Comparison of ENCODE assay signal across 7 cellular contexts in the genomic region with DNA sequence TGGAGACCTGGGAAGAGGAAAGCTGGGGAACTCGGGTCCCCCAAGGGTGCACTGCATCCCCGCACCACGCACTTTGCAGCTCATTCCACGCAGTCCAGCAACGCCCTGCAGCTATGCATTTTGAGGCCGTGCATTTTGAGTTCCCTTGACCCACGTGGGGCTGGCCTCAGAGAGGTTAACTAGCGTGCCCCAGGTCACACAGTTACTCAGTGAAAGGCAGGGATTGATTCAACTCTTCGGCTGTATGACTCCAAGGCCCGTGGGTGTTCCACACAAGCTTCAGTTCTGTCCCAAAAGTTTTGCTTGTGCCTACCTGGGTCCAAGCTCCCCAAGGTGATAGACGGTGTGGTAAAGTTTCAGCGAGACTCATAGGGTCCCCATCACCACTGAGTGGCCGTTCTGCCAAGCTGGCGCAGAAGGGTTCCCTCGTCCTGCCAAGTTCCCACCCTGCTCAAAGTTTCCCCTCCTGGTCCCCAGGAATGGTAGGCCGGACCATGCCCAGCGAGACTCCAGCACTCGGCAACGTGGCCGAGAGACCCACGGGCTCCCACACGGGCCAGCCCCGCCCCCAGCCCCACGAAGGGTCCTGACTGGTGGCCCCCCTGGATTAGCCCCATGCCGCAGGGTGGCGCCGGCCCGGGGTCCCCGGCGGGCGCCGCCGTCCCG. TPM values are rescaled to one million over a fixed set of nuclear protein-coding genes. Genes with fewer than 3 reads are reported as not detected.
DNase-seq lines count a peak whose midpoint lies in the region; ATAC-seq and TF ChIP-seq lines count a peak whose summit lies in the region.

No MANE protein-coding gene starts in this region.

- RAD21 ChIA-PET in HCT116 (lab: Charles Lee; ENCODE audit: low non-redundant PET in 1 of 2, low total read pairs in 2 of 2, uncharacterized antibody in 2 of 2, unreplicated experiment in 2 of 2), result interaction anchor here in 1 of 2 experiments (0.6 kb wide), 1 partner anchor 9 kb away, joined by 5 read pairs; no protein-coding TSS in a partner anchor

- peaks cover 4% of the 10 kb centered on the region for H3K36me3 Mint-ChIP-seq in T-helper 17 cell (ENCODE audit: low read depth)

- H3K27me3 Mint-ChIP-seq in T-helper 17 cell, result peaks cover 26% of the 10 kb centered on the region

- TSS peak; percentile 50 for BruUV-seq in HCT116 (replicated peaks; lab: Mats Ljungman, UMichigan)

- CTCF ChIA-PET in HCT116 (lab: Charles Lee), result no interaction called here

- POLR2A ChIA-PET in HCT116 (lab: Charles Lee), result no interaction called here

- H4K20me1 ChIP-seq in HCT116 (ENCODE audit: insufficient read depth), result no peaks in the 10 kb centered on the region

- H3K27ac ChIP-seq in HCT116 (ENCODE audit: low read depth, low read length), result peak overlapping the region; percentile 60

- no peak for TF ChIP-seq POLR2A in HCT116 (IDR thresholded peaks at IDR 0.05; ENCODE audit: borderline replicate concordance, extremely low read depth, insufficient read depth, insufficient read length)

- H3K9me3 ChIP-seq in HCT116 (ENCODE audit: control insufficient read depth in 1 of 2, insufficient read depth in 1 of 2, low read depth in 1 of 2, low read length in 2 of 2), result no peaks in the 10 kb centered on the region
- H3K9me3 ChIP-seq in T-helper 17 cell (ENCODE audit: control insufficient read depth, low read length, poor library complexity, severe bottlenecking), result no peaks in the 10 kb centered on the region

- TF ChIP-seq CTCF in HCT116 (IDR thresholded peaks at IDR 0.05 in 2 of 3, conservative IDR thresholded peaks at IDR 0.05 in 1 of 3; ENCODE audit: borderline replicate concordance in 1 of 3, insufficient read depth in 1 of 3, low read depth in 2 of 3, low read length in 2 of 3) (no peak), fibroblast of villous mesenchyme (IDR thresholded peaks at IDR 0.05; ENCODE audit: insufficient read depth, low read depth, low read length) (no peak)

- H3K4me1 ChIP-seq in HCT116 (ENCODE audit: control insufficient read depth in 1 of 2, insufficient read depth in 2 of 2, low read length in 2 of 2), result peaks cover 45 to 88% of the 10 kb centered on the region in 2 experiments

- peak; percentile 28 for ATAC-seq in HCT116
- ATAC-seq in T-helper 17 cell, result peak; percentile 22
- no peak for ATAC-seq in GM18519 (IDR thresholded peaks at IDR 0.05; ENCODE audit: low FRiP score, unreplicated experiment)

- DNase-seq in HCT116 (ENCODE audit: low read depth, low spot score), result no peak
- DNase-seq in T-helper 17 cell, result no peak
- DNase-seq in fibroblast of villous mesenchyme (ENCODE audit: low read depth), result no peak
- DNase-seq in retina, result peak; percentile 38
- no peak for DNase-seq in NCI-H2029 treated with DMSO at 0.1 percent for 48 hours (lab: John Stamatoyannopoulos, UW)
- no peak for DNase-seq in DMS153 (lab: John Stamatoyannopoulos, UW)

- peak overlapping the region; percentile 91 for H3K4me2 ChIP-seq in HCT116 (ENCODE audit: low read length)

- H3K4me3 ChIP-seq in HCT116 (replicated peaks in 1 of 2; ENCODE audit: low read depth in 1 of 2, low read length in 2 of 2) (peak overlapping the region; percentile 60 to 76), fibroblast of villous mesenchyme (ENCODE audit: low read depth, low read length) (peak overlapping the region; percentile 75)

- H3K9me2 ChIP-seq in HCT116 (ENCODE audit: insufficient read depth), result no peaks in the 10 kb centered on the region

- H3K9ac ChIP-seq in HCT116 (ENCODE audit: low read length), result peak overlapping the region; percentile 78

- no peaks in the 10 kb centered on the region for H3K36me3 ChIP-seq in HCT116 (ENCODE audit: control insufficient read depth in 1 of 2, insufficient read depth in 2 of 2, low read length in 2 of 2)

- H3K27me3 ChIP-seq in HCT116 (ENCODE audit: insufficient read depth, low read length), result no peaks in the 10 kb centered on the region

- H3K4me3 Mint-ChIP-seq in T-helper 17 cell, result peak overlapping the region; percentile 76

- peaks cover 37% of the 10 kb centered on the region; the same call in 1 of the 2 replicates for H3K79me2 ChIP-seq in HCT116 (ENCODE audit: insufficient read depth, low read length)

- H3K27ac Mint-ChIP-seq in T-helper 17 cell, result no peak overlapping the region

- intact Hi-C loops in HCT116 (cut with micrococcal nuclease), result loop anchor here (5.0 kb wide), 1 partner anchor 154 kb away; a partner anchor contains a TSS

- H3K4me1 Mint-ChIP-seq in T-helper 17 cell, result peaks cover 14% of the 10 kb centered on the region

- no peak overlapping the region for H2AFZ ChIP-seq in HCT116 (ENCODE audit: low read depth, low read length, poor library complexity, severe bottlenecking)

- no peak for TF ChIP-seq RAD21 in HCT116 (IDR thresholded peaks at IDR 0.05; ENCODE audit: low read depth)

TF ChIP-seq in HCT116, 20 proteins besides CTCF, POLR2A, EP300 and RAD21:
- TF ChIP-seq, protein P1, sequence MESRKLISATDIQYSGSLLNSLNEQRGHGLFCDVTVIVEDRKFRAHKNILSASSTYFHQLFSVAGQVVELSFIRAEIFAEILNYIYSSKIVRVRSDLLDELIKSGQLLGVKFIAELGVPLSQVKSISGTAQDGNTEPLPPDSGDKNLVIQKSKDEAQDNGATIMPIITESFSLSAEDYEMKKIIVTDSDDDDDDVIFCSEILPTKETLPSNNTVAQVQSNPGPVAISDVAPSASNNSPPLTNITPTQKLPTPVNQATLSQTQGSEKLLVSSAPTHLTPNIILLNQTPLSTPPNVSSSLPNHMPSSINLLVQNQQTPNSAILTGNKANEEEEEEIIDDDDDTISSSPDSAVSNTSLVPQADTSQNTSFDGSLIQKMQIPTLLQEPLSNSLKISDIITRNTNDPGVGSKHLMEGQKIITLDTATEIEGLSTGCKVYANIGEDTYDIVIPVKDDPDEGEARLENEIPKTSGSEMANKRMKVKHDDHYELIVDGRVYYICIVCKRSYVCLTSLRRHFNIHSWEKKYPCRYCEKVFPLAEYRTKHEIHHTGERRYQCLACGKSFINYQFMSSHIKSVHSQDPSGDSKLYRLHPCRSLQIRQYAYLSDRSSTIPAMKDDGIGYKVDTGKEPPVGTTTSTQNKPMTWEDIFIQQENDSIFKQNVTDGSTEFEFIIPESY (IDR thresholded peaks at IDR 0.05; ENCODE audit: extremely low read depth, insufficient replicate concordance, low read length), result no peak
- TF ChIP-seq ZFX (IDR thresholded peaks at IDR 0.05) (no peak), SIN3A (IDR thresholded peaks at IDR 0.05; ENCODE audit: low read depth) (no peak)
- TF ChIP-seq, protein P2, sequence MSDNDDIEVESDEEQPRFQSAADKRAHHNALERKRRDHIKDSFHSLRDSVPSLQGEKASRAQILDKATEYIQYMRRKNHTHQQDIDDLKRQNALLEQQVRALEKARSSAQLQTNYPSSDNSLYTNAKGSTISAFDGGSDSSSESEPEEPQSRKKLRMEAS (IDR thresholded peaks at IDR 0.05), result no peak
TF ChIP-seq in HCT116: peak in this region for 0.

RNA-seq across cellular contexts. Expression of a gene that starts 0.6 kb away (rescaled TPM):
- total RNA-seq in HCT116 (2021; ENCODE audit: unreplicated experiment), result 55.7 TPM
- 33.5 and 52.2 TPM in 2 replicates for polyA plus RNA-seq in HCT116 (2012)
- total RNA-seq in T-helper 17 cell, result 1 to 10 TPM; 1.2 to 1.6 TPM
- total RNA-seq in fibroblast of villous mesenchyme, result 166 and 200 TPM in 2 replicates

RNA-seq across cellular contexts. Expression of a gene that starts 40.3 kb away (rescaled TPM):
- total RNA-seq in HCT116 (2021; ENCODE audit: unreplicated experiment), result 5.3 TPM
- polyA plus RNA-seq in HCT116 (2012), result not detected in 2 replicates
- total RNA-seq in T-helper 17 cell, result not detected
- not detected in 2 replicates for total RNA-seq in fibroblast of villous mesenchyme

Comparison
In these comparisons a context has a peak if more than half of its experiments do, and no peak if none do; other contexts are left out.
1. RNA of a gene that starts 0.6 kb away (total RNA-seq): 166 to 200 TPM in fibroblast of villous mesenchyme and 55.7 TPM in HCT116 (single experiment); 1.2 to 1.6 TPM in T-helper 17 cell; every median in the first group is over 10 times any median in the second.